Comparison of ENCODE assay signal across 1 cellular context in the genomic region with DNA sequence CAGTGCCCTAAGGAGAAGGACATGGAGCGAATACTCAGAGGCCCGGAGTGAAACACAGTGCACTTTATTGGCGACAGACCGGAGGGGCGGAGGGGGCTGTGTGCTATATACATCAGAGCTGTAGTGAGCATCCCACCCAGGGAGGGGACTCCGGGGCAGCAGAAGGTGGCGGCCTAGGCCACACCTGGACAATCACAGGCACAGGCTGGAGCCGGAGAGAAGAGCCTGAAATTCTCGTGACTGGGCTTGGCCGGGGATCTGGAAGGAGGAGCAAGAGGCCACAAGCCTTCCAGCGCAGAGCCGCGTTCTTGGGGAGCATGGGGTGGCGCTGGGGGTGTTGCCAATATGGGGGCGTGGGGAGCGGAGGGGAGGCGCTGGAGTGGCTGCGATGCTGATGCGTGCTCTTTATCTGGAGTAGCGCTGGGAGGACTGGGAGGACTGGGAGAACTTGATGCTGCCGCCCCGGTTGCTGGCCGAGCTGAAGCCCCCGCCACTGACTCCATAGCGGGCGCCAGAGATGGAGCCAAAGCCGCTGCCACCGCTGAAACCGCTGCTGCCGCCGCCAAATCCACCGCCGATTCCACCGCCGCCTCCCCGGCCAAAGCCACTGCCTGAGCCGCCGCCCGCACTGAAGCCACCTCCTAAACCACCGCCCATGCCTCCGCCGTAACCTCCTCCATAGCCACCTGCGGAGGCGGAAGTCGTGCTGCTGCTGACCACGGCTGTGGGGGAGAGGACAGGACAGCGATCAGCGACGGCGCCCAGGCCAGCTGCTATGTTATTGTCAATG.
TF ChIP-seq lines count a peak whose summit lies in the region.

No MANE protein-coding gene starts in this region.

TF ChIP-seq in K562, 482 proteins besides CTCF, POLR2A, EP300 and RAD21 (continued from another document and continues in another):
- TF ChIP-seq, protein P1, sequence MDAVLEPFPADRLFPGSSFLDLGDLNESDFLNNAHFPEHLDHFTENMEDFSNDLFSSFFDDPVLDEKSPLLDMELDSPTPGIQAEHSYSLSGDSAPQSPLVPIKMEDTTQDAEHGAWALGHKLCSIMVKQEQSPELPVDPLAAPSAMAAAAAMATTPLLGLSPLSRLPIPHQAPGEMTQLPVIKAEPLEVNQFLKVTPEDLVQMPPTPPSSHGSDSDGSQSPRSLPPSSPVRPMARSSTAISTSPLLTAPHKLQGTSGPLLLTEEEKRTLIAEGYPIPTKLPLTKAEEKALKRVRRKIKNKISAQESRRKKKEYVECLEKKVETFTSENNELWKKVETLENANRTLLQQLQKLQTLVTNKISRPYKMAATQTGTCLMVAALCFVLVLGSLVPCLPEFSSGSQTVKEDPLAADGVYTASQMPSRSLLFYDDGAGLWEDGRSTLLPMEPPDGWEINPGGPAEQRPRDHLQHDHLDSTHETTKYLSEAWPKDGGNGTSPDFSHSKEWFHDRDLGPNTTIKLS (IDR thresholded peaks at IDR 0.05; ENCODE audit: borderline replicate concordance, low read depth): no peak
- TF ChIP-seq MAFF (IDR thresholded peaks at IDR 0.05; ENCODE audit: low read length) (no peak), EWSR1 (IDR thresholded peaks at IDR 0.05; ENCODE audit: borderline replicate concordance, low read depth, partially characterized antibody) (no peak), EP400 (IDR thresholded peaks at IDR 0.05) (no peak), ELF1 (tag; IDR thresholded peaks at IDR 0.05) (no peak), YBX1 (IDR thresholded peaks at IDR 0.05) (no peak), FOXP1 (CRISPR knock-in tag; IDR thresholded peaks at IDR 0.05) (no peak), XRCC5 (IDR thresholded peaks at IDR 0.05; ENCODE audit: low read depth, low read length) (no peak; the same call in 1 of the 2 replicates), TEAD1 (CRISPR knock-in tag; IDR thresholded peaks at IDR 0.05) (no peak), KHSRP (IDR thresholded peaks at IDR 0.05) (no peak), PCBP2 (IDR thresholded peaks at IDR 0.05; ENCODE audit: low read depth, low read length, poor library complexity, severe bottlenecking) (no peak), KDM1A (IDR thresholded peaks at IDR 0.05) (no peak), ZNF444 (CRISPR knock-in tag; IDR thresholded peaks at IDR 0.05) (no peak), OTX1 (CRISPR knock-in tag; IDR thresholded peaks at IDR 0.05) (no peak), PHF21A (IDR thresholded peaks at IDR 0.05; ENCODE audit: borderline replicate concordance, low read depth) (no peak), MCM3 (IDR thresholded peaks at IDR 0.05) (no peak), FOXK1 (CRISPR knock-in tag; IDR thresholded peaks at IDR 0.05; ENCODE audit: borderline replicate concordance) (no peak), TBL1XR1 (IDR thresholded peaks at IDR 0.05; ENCODE audit: low read length in 2 of 2) (no peak), SMAD4 (CRISPR knock-in tag; conservative IDR thresholded peaks at IDR 0.05) (peak; percentile 59; the same call in 1 of the 2 replicates), ETV5 (CRISPR knock-in tag; IDR thresholded peaks at IDR 0.05; ENCODE audit: low read depth) (no peak; the same call in 1 of the 2 replicates), JUN (IDR thresholded peaks at IDR 0.05; ENCODE audit: borderline replicate concordance, low read depth, low read length) (no peak), JUN (CRISPR knock-in tag; IDR thresholded peaks at IDR 0.05; ENCODE audit: borderline replicate concordance) (no peak), PRPF4 (IDR thresholded peaks at IDR 0.05; ENCODE audit: insufficient read depth, low read depth, low read length, poor library complexity, severe bottlenecking) (no peak), SPI1 (IDR thresholded peaks at IDR 0.05; ENCODE audit: borderline replicate concordance, low read depth, low read length) (0 out of 2 replicates have a peak, but pooled peaks have one; percentile 19), EGR1 (conservative IDR thresholded peaks at IDR 0.05) (peak; percentile 88), ZNF197 (CRISPR knock-in tag; IDR thresholded peaks at IDR 0.05; ENCODE audit: low read depth) (no peak), CBX5 (IDR thresholded peaks at IDR 0.05; ENCODE audit: borderline replicate concordance, low read depth) (no peak), ZNF41 (CRISPR knock-in tag; conservative IDR thresholded peaks at IDR 0.05) (no peak), ZNF263 (CRISPR knock-in tag; IDR thresholded peaks at IDR 0.05; ENCODE audit: borderline replicate concordance) (peak; percentile 66)
- TF ChIP-seq, protein P2, sequence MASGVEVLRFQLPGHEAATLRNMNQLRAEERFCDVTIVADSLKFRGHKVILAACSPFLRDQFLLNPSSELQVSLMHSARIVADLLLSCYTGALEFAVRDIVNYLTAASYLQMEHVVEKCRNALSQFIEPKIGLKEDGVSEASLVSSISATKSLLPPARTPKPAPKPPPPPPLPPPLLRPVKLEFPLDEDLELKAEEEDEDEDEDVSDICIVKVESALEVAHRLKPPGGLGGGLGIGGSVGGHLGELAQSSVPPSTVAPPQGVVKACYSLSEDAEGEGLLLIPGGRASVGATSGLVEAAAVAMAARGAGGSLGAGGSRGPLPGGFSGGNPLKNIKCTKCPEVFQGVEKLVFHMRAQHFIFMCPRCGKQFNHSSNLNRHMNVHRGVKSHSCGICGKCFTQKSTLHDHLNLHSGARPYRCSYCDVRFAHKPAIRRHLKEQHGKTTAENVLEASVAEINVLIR (CRISPR knock-in tag; IDR thresholded peaks at IDR 0.05): no peak
- TF ChIP-seq, protein P3, sequence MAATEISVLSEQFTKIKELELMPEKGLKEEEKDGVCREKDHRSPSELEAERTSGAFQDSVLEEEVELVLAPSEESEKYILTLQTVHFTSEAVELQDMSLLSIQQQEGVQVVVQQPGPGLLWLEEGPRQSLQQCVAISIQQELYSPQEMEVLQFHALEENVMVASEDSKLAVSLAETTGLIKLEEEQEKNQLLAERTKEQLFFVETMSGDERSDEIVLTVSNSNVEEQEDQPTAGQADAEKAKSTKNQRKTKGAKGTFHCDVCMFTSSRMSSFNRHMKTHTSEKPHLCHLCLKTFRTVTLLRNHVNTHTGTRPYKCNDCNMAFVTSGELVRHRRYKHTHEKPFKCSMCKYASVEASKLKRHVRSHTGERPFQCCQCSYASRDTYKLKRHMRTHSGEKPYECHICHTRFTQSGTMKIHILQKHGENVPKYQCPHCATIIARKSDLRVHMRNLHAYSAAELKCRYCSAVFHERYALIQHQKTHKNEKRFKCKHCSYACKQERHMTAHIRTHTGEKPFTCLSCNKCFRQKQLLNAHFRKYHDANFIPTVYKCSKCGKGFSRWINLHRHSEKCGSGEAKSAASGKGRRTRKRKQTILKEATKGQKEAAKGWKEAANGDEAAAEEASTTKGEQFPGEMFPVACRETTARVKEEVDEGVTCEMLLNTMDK (IDR thresholded peaks at IDR 0.05; ENCODE audit: borderline replicate concordance, insufficient read depth, low read depth, low read length, poor library complexity, severe bottlenecking): no peak
- TF ChIP-seq, protein P4, sequence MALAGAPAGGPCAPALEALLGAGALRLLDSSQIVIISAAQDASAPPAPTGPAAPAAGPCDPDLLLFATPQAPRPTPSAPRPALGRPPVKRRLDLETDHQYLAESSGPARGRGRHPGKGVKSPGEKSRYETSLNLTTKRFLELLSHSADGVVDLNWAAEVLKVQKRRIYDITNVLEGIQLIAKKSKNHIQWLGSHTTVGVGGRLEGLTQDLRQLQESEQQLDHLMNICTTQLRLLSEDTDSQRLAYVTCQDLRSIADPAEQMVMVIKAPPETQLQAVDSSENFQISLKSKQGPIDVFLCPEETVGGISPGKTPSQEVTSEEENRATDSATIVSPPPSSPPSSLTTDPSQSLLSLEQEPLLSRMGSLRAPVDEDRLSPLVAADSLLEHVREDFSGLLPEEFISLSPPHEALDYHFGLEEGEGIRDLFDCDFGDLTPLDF (CRISPR knock-in tag; IDR thresholded peaks at IDR 0.05): no peak
- TF ChIP-seq, protein P5, sequence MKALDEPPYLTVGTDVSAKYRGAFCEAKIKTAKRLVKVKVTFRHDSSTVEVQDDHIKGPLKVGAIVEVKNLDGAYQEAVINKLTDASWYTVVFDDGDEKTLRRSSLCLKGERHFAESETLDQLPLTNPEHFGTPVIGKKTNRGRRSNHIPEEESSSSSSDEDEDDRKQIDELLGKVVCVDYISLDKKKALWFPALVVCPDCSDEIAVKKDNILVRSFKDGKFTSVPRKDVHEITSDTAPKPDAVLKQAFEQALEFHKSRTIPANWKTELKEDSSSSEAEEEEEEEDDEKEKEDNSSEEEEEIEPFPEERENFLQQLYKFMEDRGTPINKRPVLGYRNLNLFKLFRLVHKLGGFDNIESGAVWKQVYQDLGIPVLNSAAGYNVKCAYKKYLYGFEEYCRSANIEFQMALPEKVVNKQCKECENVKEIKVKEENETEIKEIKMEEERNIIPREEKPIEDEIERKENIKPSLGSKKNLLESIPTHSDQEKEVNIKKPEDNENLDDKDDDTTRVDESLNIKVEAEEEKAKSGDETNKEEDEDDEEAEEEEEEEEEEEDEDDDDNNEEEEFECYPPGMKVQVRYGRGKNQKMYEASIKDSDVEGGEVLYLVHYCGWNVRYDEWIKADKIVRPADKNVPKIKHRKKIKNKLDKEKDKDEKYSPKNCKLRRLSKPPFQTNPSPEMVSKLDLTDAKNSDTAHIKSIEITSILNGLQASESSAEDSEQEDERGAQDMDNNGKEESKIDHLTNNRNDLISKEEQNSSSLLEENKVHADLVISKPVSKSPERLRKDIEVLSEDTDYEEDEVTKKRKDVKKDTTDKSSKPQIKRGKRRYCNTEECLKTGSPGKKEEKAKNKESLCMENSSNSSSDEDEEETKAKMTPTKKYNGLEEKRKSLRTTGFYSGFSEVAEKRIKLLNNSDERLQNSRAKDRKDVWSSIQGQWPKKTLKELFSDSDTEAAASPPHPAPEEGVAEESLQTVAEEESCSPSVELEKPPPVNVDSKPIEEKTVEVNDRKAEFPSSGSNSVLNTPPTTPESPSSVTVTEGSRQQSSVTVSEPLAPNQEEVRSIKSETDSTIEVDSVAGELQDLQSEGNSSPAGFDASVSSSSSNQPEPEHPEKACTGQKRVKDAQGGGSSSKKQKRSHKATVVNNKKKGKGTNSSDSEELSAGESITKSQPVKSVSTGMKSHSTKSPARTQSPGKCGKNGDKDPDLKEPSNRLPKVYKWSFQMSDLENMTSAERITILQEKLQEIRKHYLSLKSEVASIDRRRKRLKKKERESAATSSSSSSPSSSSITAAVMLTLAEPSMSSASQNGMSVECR (CRISPR knock-in tag; IDR thresholded peaks at IDR 0.05): no peak
- TF ChIP-seq, protein P6, sequence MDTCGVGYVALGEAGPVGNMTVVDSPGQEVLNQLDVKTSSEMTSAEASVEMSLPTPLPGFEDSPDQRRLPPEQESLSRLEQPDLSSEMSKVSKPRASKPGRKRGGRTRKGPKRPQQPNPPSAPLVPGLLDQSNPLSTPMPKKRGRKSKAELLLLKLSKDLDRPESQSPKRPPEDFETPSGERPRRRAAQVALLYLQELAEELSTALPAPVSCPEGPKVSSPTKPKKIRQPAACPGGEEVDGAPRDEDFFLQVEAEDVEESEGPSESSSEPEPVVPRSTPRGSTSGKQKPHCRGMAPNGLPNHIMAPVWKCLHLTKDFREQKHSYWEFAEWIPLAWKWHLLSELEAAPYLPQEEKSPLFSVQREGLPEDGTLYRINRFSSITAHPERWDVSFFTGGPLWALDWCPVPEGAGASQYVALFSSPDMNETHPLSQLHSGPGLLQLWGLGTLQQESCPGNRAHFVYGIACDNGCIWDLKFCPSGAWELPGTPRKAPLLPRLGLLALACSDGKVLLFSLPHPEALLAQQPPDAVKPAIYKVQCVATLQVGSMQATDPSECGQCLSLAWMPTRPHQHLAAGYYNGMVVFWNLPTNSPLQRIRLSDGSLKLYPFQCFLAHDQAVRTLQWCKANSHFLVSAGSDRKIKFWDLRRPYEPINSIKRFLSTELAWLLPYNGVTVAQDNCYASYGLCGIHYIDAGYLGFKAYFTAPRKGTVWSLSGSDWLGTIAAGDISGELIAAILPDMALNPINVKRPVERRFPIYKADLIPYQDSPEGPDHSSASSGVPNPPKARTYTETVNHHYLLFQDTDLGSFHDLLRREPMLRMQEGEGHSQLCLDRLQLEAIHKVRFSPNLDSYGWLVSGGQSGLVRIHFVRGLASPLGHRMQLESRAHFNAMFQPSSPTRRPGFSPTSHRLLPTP (IDR thresholded peaks at IDR 0.05; ENCODE audit: borderline replicate concordance, extremely low read depth, insufficient read length): no peak
- TF ChIP-seq, protein P7, sequence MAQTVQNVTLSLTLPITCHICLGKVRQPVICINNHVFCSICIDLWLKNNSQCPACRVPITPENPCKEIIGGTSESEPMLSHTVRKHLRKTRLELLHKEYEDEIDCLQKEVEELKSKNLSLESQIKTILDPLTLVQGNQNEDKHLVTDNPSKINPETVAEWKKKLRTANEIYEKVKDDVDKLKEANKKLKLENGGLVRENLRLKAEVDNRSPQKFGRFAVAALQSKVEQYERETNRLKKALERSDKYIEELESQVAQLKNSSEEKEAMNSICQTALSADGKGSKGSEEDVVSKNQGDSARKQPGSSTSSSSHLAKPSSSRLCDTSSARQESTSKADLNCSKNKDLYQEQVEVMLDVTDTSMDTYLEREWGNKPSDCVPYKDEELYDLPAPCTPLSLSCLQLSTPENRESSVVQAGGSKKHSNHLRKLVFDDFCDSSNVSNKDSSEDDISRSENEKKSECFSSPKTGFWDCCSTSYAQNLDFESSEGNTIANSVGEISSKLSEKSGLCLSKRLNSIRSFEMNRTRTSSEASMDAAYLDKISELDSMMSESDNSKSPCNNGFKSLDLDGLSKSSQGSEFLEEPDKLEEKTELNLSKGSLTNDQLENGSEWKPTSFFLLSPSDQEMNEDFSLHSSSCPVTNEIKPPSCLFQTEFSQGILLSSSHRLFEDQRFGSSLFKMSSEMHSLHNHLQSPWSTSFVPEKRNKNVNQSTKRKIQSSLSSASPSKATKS (CRISPR knock-in tag; IDR thresholded peaks at IDR 0.05): no peak
- TF ChIP-seq, protein P8, sequence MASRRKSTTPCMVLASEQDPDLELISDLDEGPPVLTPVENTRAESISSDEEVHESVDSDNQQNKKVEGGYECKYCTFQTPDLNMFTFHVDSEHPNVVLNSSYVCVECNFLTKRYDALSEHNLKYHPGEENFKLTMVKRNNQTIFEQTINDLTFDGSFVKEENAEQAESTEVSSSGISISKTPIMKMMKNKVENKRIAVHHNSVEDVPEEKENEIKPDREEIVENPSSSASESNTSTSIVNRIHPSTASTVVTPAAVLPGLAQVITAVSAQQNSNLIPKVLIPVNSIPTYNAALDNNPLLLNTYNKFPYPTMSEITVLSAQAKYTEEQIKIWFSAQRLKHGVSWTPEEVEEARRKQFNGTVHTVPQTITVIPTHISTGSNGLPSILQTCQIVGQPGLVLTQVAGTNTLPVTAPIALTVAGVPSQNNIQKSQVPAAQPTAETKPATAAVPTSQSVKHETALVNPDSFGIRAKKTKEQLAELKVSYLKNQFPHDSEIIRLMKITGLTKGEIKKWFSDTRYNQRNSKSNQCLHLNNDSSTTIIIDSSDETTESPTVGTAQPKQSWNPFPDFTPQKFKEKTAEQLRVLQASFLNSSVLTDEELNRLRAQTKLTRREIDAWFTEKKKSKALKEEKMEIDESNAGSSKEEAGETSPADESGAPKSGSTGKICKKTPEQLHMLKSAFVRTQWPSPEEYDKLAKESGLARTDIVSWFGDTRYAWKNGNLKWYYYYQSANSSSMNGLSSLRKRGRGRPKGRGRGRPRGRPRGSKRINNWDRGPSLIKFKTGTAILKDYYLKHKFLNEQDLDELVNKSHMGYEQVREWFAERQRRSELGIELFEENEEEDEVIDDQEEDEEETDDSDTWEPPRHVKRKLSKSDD (conservative IDR thresholded peaks at IDR 0.05; ENCODE audit: low read length): no peak
